Comparison of ENCODE assay signal across 7 cellular contexts in the genomic region with DNA sequence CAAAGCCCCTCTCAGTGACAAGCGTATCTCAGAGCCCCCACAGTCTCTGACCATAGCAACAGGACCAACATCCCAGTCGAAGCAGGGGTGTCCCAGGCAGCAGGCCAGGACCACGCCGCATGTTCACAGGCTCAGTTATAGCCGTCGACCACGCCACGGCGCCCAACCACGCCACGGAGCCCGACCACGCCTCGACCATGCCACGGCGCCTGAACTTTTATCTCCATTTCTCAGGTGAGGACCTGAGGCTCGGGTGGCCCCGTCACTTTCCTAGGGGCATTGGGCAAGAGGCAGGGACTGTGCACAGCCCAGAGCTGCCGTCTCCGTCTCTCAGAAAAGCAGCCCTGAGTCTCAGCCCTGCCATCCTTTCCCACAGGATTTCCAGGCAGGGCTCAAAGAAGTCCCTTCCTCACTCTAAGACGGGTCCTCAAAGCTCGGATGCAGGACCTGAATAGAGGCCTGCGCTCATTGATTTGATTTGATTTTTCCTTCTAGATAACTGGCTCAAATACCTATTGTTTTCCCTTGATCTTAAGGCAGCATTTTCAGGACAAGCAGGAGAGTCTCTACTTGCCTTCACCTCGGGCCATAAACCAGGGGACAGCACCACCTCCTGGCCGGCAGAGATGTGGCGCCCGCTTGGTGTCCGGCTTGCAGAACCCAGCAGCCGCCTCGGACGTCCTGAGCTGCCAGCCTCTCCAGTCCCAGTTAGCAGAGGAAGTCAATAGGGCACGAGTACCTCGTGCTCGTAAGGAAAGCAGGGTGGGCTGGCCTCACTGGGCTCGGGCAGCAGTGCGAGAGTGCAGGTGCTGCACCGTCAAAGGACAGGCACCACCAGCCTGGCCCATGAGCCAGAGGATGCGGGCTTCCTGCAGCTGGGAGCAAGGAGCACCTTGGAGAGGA. TPM values are rescaled to one million over a fixed set of nuclear protein-coding genes. Genes with fewer than 3 reads are reported as not detected.
DNase-seq lines count a peak whose midpoint lies in the region; FAIRE-seq and TF ChIP-seq lines count a peak whose summit lies in the region.

No MANE protein-coding gene starts in this region.

- H3K36me3 ChIP-seq in SK-N-SH (replicated peaks in 1 of 2; ENCODE audit: control insufficient read depth in 1 of 2, insufficient read depth in 2 of 2, low read length in 1 of 2) (no peaks in the 10 kb centered on the region), breast epithelium (no peaks in the 10 kb centered on the region)

- WGBS in SK-N-SH (ENCODE audit: low lambda C conversion rate) = 58% methylated on average over 30 of the region's 38 CpGs

- H3K27ac ChIP-seq in SK-N-SH (ENCODE audit: low read depth in 2 of 2, low read length in 1 of 2) = no peak overlapping the region
- H3K27ac ChIP-seq in breast epithelium = no peak overlapping the region

- CTCF ChIA-PET in SK-N-SH (lab: Yijun Ruan, JAX) = interaction anchor here (0.6 to 5.2 kb wide), 46 partner anchors 8 to 723 kb away, joined by 3 to 79 read pairs (median 4); a partner anchor contains a TSS

- intact Hi-C loops in breast epithelium (cut with DNase I; ENCODE audit: low total_unique reads) = no loop called here

- H3K27me3 ChIP-seq in SK-N-SH (ENCODE audit: insufficient read depth) (no peaks in the 10 kb centered on the region), breast epithelium (no peaks in the 10 kb centered on the region)

- H3K9ac ChIP-seq in SK-N-SH = no peak overlapping the region

- FAIRE-seq in G401.6 (lab: Jason Lieb, UNC) = peak; percentile 67

- peak; percentile 91 for TF ChIP-seq RAD21 in SK-N-SH (IDR thresholded peaks at IDR 0.05; ENCODE audit: low read length)

- H3K4me3 ChIP-seq in SK-N-SH (ENCODE audit: low read depth in 2 of 2, low read length in 1 of 2) = no peak overlapping the region; a peak in 1 of 4 replicates
- H3K4me3 ChIP-seq in breast epithelium = no peak overlapping the region

- H3F3A ChIP-seq in SK-N-SH (replicated peaks; ENCODE audit: insufficient read depth) = no peaks in the 10 kb centered on the region

- DNase-seq in HuH-7 (ENCODE audit: low spot score) (peak; percentile 96), SK-N-SH (peak; percentile 91), breast epithelium (ENCODE audit: low spot score in 2 of 2) (peak; percentile 54 to 77), islet precursor cell (peak; percentile 93), COR-L47 (lab: John Stamatoyannopoulos, UW) (no peak)
- DNase-seq in stimulated activated CD4-positive, alpha-beta T cell treated with anti-CD3 and anti-CD28 coated beads, Interleukin-12 subunit alpha, Interleukin-12 subunit beta, amount 100 ng/mL, for 48 hours (ENCODE audit: low read depth in 2 of 3, low spot score in 1 of 3) = peak; percentile 31 to 40 (median 39)

- TF ChIP-seq POLR2A in breast epithelium (IDR thresholded peaks at IDR 0.05) = no peak

- no peaks in the 10 kb centered on the region for H4K20me1 ChIP-seq in SK-N-SH (ENCODE audit: insufficient read depth)

- H3K4me1 ChIP-seq in SK-N-SH (ENCODE audit: control insufficient read depth in 1 of 2, insufficient read depth in 2 of 2, low read depth in 1 of 2, low read length in 1 of 2) (no peaks in the 10 kb centered on the region; a peak in 1 of 4 replicates), breast epithelium (no peaks in the 10 kb centered on the region)

- no peaks in the 10 kb centered on the region for H3K79me2 ChIP-seq in SK-N-SH (ENCODE audit: insufficient read depth)

- H3K9me3 ChIP-seq in SK-N-SH = no peaks in the 10 kb centered on the region
- no peaks in the 10 kb centered on the region for H3K9me3 ChIP-seq in breast epithelium

- H3K4me2 ChIP-seq in SK-N-SH = peak overlapping the region; percentile 55; the same call in 1 of the 2 replicates

- no peak overlapping the region for H2AFZ ChIP-seq in SK-N-SH (ENCODE audit: low read depth)

- H3K9me2 ChIP-seq in SK-N-SH = no peaks in the 10 kb centered on the region

- POLR2A ChIA-PET in SK-N-SH (lab: Yijun Ruan, JAX) = no interaction called here

- TF ChIP-seq CTCF in SK-N-SH (IDR thresholded peaks at IDR 0.05) (peak; percentile 92), breast epithelium (IDR thresholded peaks at IDR 0.05) (peak; percentile 52 to 92 (median 78))

- TF ChIP-seq EP300 in SK-N-SH (IDR thresholded peaks at IDR 0.05; ENCODE audit: borderline replicate concordance in 1 of 2, low read depth in 1 of 2, low read length in 1 of 2) = no peak

TF ChIP-seq in SK-N-SH, 30 proteins besides CTCF, POLR2A, EP300 and RAD21:
- TF ChIP-seq SMC3 (IDR thresholded peaks at IDR 0.05; ENCODE audit: low read depth, low read length) = peak; percentile 80
- no peak for TF ChIP-seq POLR2AphosphoS5 (IDR thresholded peaks at IDR 0.05; ENCODE audit: low read depth, low read length)

RNA-seq across cellular contexts. Expression of a gene that starts 38.8 kb away (rescaled TPM):
- polyA plus RNA-seq in SK-N-SH (2012; rRNA removed) = 3.6 and 5.0 TPM in 2 replicates
- polyA plus RNA-seq in SK-N-SH (2012; cell fraction: cytosol; rRNA removed) = 3.2 and 4.6 TPM in 2 replicates
- polyA plus RNA-seq in SK-N-SH (2012; cell fraction: nucleus; rRNA removed) = 5.0 and 5.9 TPM in 2 replicates
- 1 to 10 TPM in 2 of 3 donors, not detected in 1; 2.0 to 3.8 TPM for total RNA-seq in breast epithelium
